In genomic region chr17:62643496-62643895, GRCh38 we compare ENCODE assay signal across 16 cellular contexts. TPM values are rescaled to one million over a fixed set of nuclear protein-coding genes. Genes with fewer than 3 reads are reported as not detected.
"Had no signal": no experiment of that assay in that cellular context is flagged by ENCODE, and none has a peak within 500 bp of the region (broad histone marks: within the 10 kb centered on the region; RNA-seq: fewer than 3 reads in every experiment).

No MANE protein-coding gene starts in this region.

- H3K27me3 ChIP-seq: foreskin keratinocyte, neural progenitor cell, pancreas had no signal

- H3K4me3 ChIP-seq: left ventricle myocardium inferior, lower lobe of right lung, neural progenitor cell, pancreas had no signal

- H3K36me3 ChIP-seq: left ventricle myocardium inferior, lower lobe of right lung, neural progenitor cell, pancreas had no signal

- H3K27ac ChIP-seq: foreskin keratinocyte, left ventricle myocardium inferior, lower lobe of right lung, neural progenitor cell, pancreas had no signal

- H2AFZ ChIP-seq: neural progenitor cell had no signal

- H3K9ac ChIP-seq: neural progenitor cell had no signal

- H3K4me1 ChIP-seq: foreskin keratinocyte, pancreas had no signal

- DNase-seq: cortex of kidney; effector memory CD8-positive, alpha-beta T cell; erythroblast; foreskin keratinocyte; immature natural killer cell; kidney; left cardiac atrium; left ventricle myocardium inferior; lower lobe of right lung; nucleus accumbens; pancreas; right cardiac atrium; small intestine; stimulated activated CD4-positive, alpha-beta T cell treated with anti-CD3 and anti-CD28 coated beads, Interleukin-2, amount 100 ng/mL, for 48 hours; trophoblast cell had no signal

- H3K9me3 ChIP-seq: left ventricle myocardium inferior, lower lobe of right lung, pancreas had no signal

RNA-seq across cellular contexts. Expression of gene MRC2, which starts 16.0 kb away (rescaled TPM):
- polyA plus RNA-seq: immature natural killer cell had no signal
